In genomic region chr1:42686418-42686817, GRCh38 we compare ENCODE assay signal across 14 cellular contexts. TPM values are rescaled to one million over a fixed set of nuclear protein-coding genes. Genes with fewer than 3 reads are reported as not detected.
DNase-seq lines count a peak whose midpoint lies in the region; ATAC-seq, FAIRE-seq and TF ChIP-seq lines count a peak whose summit lies in the region.
"Had no signal": no experiment of that assay in that cellular context is flagged by ENCODE, and none has a peak within 500 bp of the region (broad histone marks: within the 10 kb centered on the region; RNA-seq: fewer than 3 reads in every experiment).

No MANE protein-coding gene starts in this region.

- H3K4me3 Mint-ChIP-seq in CD4-positive, alpha-beta T cell: peak overlapping the region; percentile 49
- H3K4me3 Mint-ChIP-seq in GM23338: peak overlapping the region; percentile 56
- H3K4me3 Mint-ChIP-seq in activated CD4-positive, alpha-beta memory T cell treated with anti-CD3 and anti-CD28 coated beads for 36 hours: peak overlapping the region; percentile 31

- CTCF ChIA-PET in CD4-positive, alpha-beta T cell (lab: Charles Lee): no interaction called here
- CTCF ChIA-PET in activated CD4-positive, alpha-beta memory T cell treated with anti-CD3 and anti-CD28 coated beads for 36 hours (lab: Charles Lee): no interaction called here

- no peak for FAIRE-seq in keratinocyte (lab: Jason Lieb, UNC)

- no peak overlapping the region for H3K9ac ChIP-seq in keratinocyte (ENCODE audit: control insufficient read depth, extremely low read depth, insufficient read depth, low read length)

- no peaks in the 10 kb centered on the region for H3K9me3 Mint-ChIP-seq in CD4-positive, alpha-beta T cell
- H3K9me3 Mint-ChIP-seq in GM23338: peaks cover 3% of the 10 kb centered on the region; the same call in 2 of the 3 replicates
- no peaks in the 10 kb centered on the region for H3K9me3 Mint-ChIP-seq in activated CD4-positive, alpha-beta memory T cell treated with anti-CD3 and anti-CD28 coated beads for 36 hours

- no peak overlapping the region for H3K27ac ChIP-seq in CD4-positive, alpha-beta T cell (ENCODE audit: low read depth, low read length)
- H3K27ac ChIP-seq in GM23338 (ENCODE audit: low read depth) (no peak overlapping the region), keratinocyte (ENCODE audit: control insufficient read depth, insufficient read depth, low read length) (no peak overlapping the region), adrenal gland (no peak overlapping the region)
- H3K27ac ChIP-seq: gastroesophageal sphincter, prostate gland had no signal

- WGBS in adrenal gland, 4 donors: 85 to 92% (median 89%) methylated on average over 4 of the region's 4 CpGs

- peaks cover 88% of the 10 kb centered on the region for H3K4me1 Mint-ChIP-seq in CD4-positive, alpha-beta T cell (ENCODE audit: low read depth)
- peaks cover 64% of the 10 kb centered on the region for H3K4me1 Mint-ChIP-seq in GM23338
- peaks cover 71% of the 10 kb centered on the region for H3K4me1 Mint-ChIP-seq in activated CD4-positive, alpha-beta memory T cell treated with anti-CD3 and anti-CD28 coated beads for 36 hours (ENCODE audit: low read depth)

- dilution Hi-C loops in keratinocyte (cut with MboI; ENCODE audit: extremely low pct_ligation_motif_present, low sequenced_read_pairs): no loop called here

- POLR2A ChIA-PET in CD4-positive, alpha-beta T cell (lab: Charles Lee): no interaction called here
- POLR2A ChIA-PET in activated CD4-positive, alpha-beta memory T cell treated with anti-CD3 and anti-CD28 coated beads for 36 hours (lab: Charles Lee): interaction anchor here (0.6 to 0.7 kb wide), 2 partner anchors 371 to 951 kb away, joined by 3 read pairs; no protein-coding TSS in a partner anchor

- H3K36me3 Mint-ChIP-seq in CD4-positive, alpha-beta T cell (ENCODE audit: low read depth): peaks cover 61% of the 10 kb centered on the region
- peaks cover 56% of the 10 kb centered on the region for H3K36me3 Mint-ChIP-seq in GM23338 (ENCODE audit: low read depth)
- H3K36me3 Mint-ChIP-seq in activated CD4-positive, alpha-beta memory T cell treated with anti-CD3 and anti-CD28 coated beads for 36 hours: peaks cover 50% of the 10 kb centered on the region

- H3K4me3 ChIP-seq in GM23338 (peak overlapping the region; percentile 84), keratinocyte (ENCODE audit: control insufficient read depth in 2 of 3, extremely low read depth in 1 of 3, insufficient read depth in 2 of 3, low read depth in 1 of 3, low read length in 3 of 3) (peak overlapping the region in 2 of 3 experiments; percentile 24 to 26), adrenal gland (no peak overlapping the region)
- H3K4me3 ChIP-seq: gastroesophageal sphincter, prostate gland had no signal

- no peaks in the 10 kb centered on the region for H3K9me3 ChIP-seq in CD4-positive, alpha-beta T cell (ENCODE audit: control insufficient read depth, low read length)
- H3K9me3 ChIP-seq in keratinocyte (ENCODE audit: control insufficient read depth, low read depth, low read length) (no peaks in the 10 kb centered on the region), adrenal gland (replicated peaks in 1 of 3) (no peaks in the 10 kb centered on the region)
- H3K9me3 ChIP-seq: gastroesophageal sphincter, prostate gland had no signal

- H3K27ac Mint-ChIP-seq in CD4-positive, alpha-beta T cell: peak overlapping the region; percentile 71
- H3K27ac Mint-ChIP-seq in GM23338: no peak overlapping the region
- no peak overlapping the region for H3K27ac Mint-ChIP-seq in activated CD4-positive, alpha-beta memory T cell treated with anti-CD3 and anti-CD28 coated beads for 36 hours

- no peaks in the 10 kb centered on the region for H3K9me2 ChIP-seq in GM23338 (ENCODE audit: insufficient read depth)

- H3F3A ChIP-seq in GM23338 (replicated peaks; ENCODE audit: low read depth): no peaks in the 10 kb centered on the region

- no peak for ATAC-seq in CD4-positive, alpha-beta T cell (ENCODE audit: poor library complexity)
- ATAC-seq in GM23338: no peak
- ATAC-seq in HG02571 (IDR thresholded peaks at IDR 0.05; ENCODE audit: unreplicated experiment): no peak
- no peak for ATAC-seq in GM21390 (IDR thresholded peaks at IDR 0.05; ENCODE audit: unreplicated experiment)
- ATAC-seq: gastroesophageal sphincter, left ventricle myocardium superior had no signal

- H3K9me1 ChIP-seq in keratinocyte (ENCODE audit: control insufficient read depth, extremely low read depth, insufficient read depth, low read length): peaks cover 6% of the 10 kb centered on the region

- peak overlapping the region; percentile 92 for H3K4me2 ChIP-seq in GM23338
- H3K4me2 ChIP-seq in keratinocyte (ENCODE audit: control insufficient read depth, extremely low read depth, insufficient read depth, low read depth, low read length): peak overlapping the region; percentile 99

- intact Hi-C loops in CD4-positive, alpha-beta T cell (cut with DNase I, micrococcal nuclease): loop anchor here in 1 of 2 experiments (10.0 kb wide), 2 partner anchors 652 to 1322 kb away; partner anchors contain the start of gene FOXO6
- intact Hi-C loops in activated CD4-positive, alpha-beta memory T cell treated with anti-CD3 and anti-CD28 coated beads for 36 hours (cut with micrococcal nuclease): no loop called here
- intact Hi-C loops in adrenal gland (cut with DNase I): no loop called here

- H2AFZ ChIP-seq in GM23338 (no peak overlapping the region), keratinocyte (ENCODE audit: control insufficient read depth, low read length) (no peak overlapping the region)

- no peaks in the 10 kb centered on the region for H3K27me3 ChIP-seq in CD4-positive, alpha-beta T cell (ENCODE audit: control insufficient read depth, insufficient read depth, low read length)
- H3K27me3 ChIP-seq in GM23338 (ENCODE audit: insufficient read depth): no peaks in the 10 kb centered on the region
- no peaks in the 10 kb centered on the region for H3K27me3 ChIP-seq in keratinocyte (ENCODE audit: control insufficient read depth, extremely low read depth, insufficient read depth, low read length)
- no peaks in the 10 kb centered on the region for H3K27me3 ChIP-seq in adrenal gland
- H3K27me3 ChIP-seq: gastroesophageal sphincter had no signal

- H3K79me2 ChIP-seq in GM23338 (replicated peaks; ENCODE audit: insufficient read depth) (peaks cover 89% of the 10 kb centered on the region), keratinocyte (ENCODE audit: control insufficient read depth, insufficient read depth, low read length) (peaks cover 93% of the 10 kb centered on the region)

- no peak for DNase-seq in CD4-positive, alpha-beta T cell
- DNase-seq in GM23338 (ENCODE audit: low spot score) (no peak), keratinocyte (ENCODE audit: low read depth, low spot score) (no peak), GM13976 (ENCODE audit: low spot score) (no peak), adrenal gland (no peak)
- no peak for DNase-seq in activated CD4-positive, alpha-beta memory T cell treated with anti-CD3 and anti-CD28 coated beads for 36 hours
- DNase-seq: dermis blood vessel endothelial cell; DMS153; left ventricle myocardium superior; NK-92 treated with Interleukin-12 subunit alpha and Interleukin-12 subunit beta, amount 100 ng/mL, for 24 hours had no signal

- no peak for TF ChIP-seq POLR2A in adrenal gland (IDR thresholded peaks at IDR 0.05)

- H3K27me3 Mint-ChIP-seq in CD4-positive, alpha-beta T cell: no peaks in the 10 kb centered on the region
- peaks cover 12% of the 10 kb centered on the region for H3K27me3 Mint-ChIP-seq in GM23338 (ENCODE audit: insufficient read depth, low read depth, poor library complexity)
- H3K27me3 Mint-ChIP-seq in activated CD4-positive, alpha-beta memory T cell treated with anti-CD3 and anti-CD28 coated beads for 36 hours: no peaks in the 10 kb centered on the region

- peaks cover 52% of the 10 kb centered on the region for H3K4me1 ChIP-seq in GM23338 (ENCODE audit: insufficient read depth)
- peaks cover 69% of the 10 kb centered on the region for H3K4me1 ChIP-seq in keratinocyte (ENCODE audit: control insufficient read depth, extremely low read depth, insufficient read depth, low read length)
- H3K4me1 ChIP-seq in adrenal gland (replicated peaks in 1 of 2): peaks cover 15 to 78% of the 10 kb centered on the region in 2 donors

- in situ Hi-C loops in GM13976 (cut with MboI; ENCODE audit: low sequenced_read_pairs, unreplicated experiment): no loop called here

- H3K36me3 ChIP-seq in GM23338 (ENCODE audit: insufficient read depth) (peaks cover 15% of the 10 kb centered on the region), keratinocyte (ENCODE audit: control insufficient read depth in 2 of 2, extremely low read depth in 1 of 2, insufficient read depth in 2 of 2, low read length in 2 of 2) (peaks cover 2 to 32% of the 10 kb centered on the region in 2 experiments), adrenal gland (replicated peaks in 1 of 2) (no peaks in the 10 kb centered on the region)
- H3K36me3 ChIP-seq: prostate gland had no signal

- H4K20me1 ChIP-seq in GM23338 (replicated peaks; ENCODE audit: insufficient read depth) (peaks cover 79% of the 10 kb centered on the region), keratinocyte (ENCODE audit: control insufficient read depth, extremely low read depth, insufficient read depth, low read length) (peaks cover 63% of the 10 kb centered on the region)

- TF ChIP-seq CTCF in CD4-positive, alpha-beta T cell (IDR thresholded peaks at IDR 0.05): no peak
- TF ChIP-seq CTCF in GM23338 (conservative IDR thresholded peaks at IDR 0.05; ENCODE audit: low read depth in 2 of 2) (no peak), keratinocyte (optimal IDR thresholded peaks at IDR 0.05 in 1 of 3, IDR thresholded peaks at IDR 0.05 in 1 of 3, conservative IDR thresholded peaks at IDR 0.05 in 1 of 3; ENCODE audit: extremely low read depth in 1 of 3, insufficient read depth in 2 of 3, low read length in 3 of 3) (no peak), GM13976 (IDR thresholded peaks at IDR 0.05; ENCODE audit: borderline replicate concordance, control extremely low read depth, extremely low read depth, insufficient read depth, missing control alignments) (no peak), adrenal gland (IDR thresholded peaks at IDR 0.05) (no peak)

RNA-seq across cellular contexts. Expression of gene YBX1, which starts 4.2 kb away (rescaled TPM):
- 100 to 1,000 TPM; 372 to 389 TPM for total RNA-seq in CD4-positive, alpha-beta T cell
- 1,206 and 1,282 TPM in 2 replicates for total RNA-seq in GM23338 (2014; rRNA removed; shearing (Covaris generic))
- polyA plus RNA-seq in GM23338 (2016; fragmentation: Nextera tagmentation; extraction: Ambion mirVana) (1,441 and 1,488 TPM in 2 replicates), keratinocyte (630 to 1,162 TPM (median 1,066 TPM) in 3 replicates), adrenal gland (100 to 1,000 TPM; 285 to 995 (median 300) TPM)
- 1,000 to 10,000 TPM; 1,101 to 1,134 TPM for total RNA-seq in activated CD4-positive, alpha-beta memory T cell treated with anti-CD3 and anti-CD28 coated beads for 36 hours
- 243 TPM for polyA plus RNA-seq in keratinocyte (2011; ENCODE audit: low read depth)
- 1,344 and 1,449 TPM in 2 replicates for polyA plus RNA-seq in keratinocyte (2011; cell fraction: cytosol; rRNA removed)
- polyA plus RNA-seq in keratinocyte (2011; cell fraction: nucleus; rRNA removed): 186 and 230 TPM in 2 replicates
- 463 and 1,137 TPM in 2 replicates for polyA plus RNA-seq in keratinocyte (2012; ENCODE audit: low replicate concordance)
- polyA minus RNA-seq in keratinocyte: 244 to 426 TPM (median 260 TPM) in 3 replicates
- polyA minus RNA-seq in keratinocyte (2011; cell fraction: cytosol; rRNA and poly(A)+ RNA removed): 513 TPM
- polyA minus RNA-seq in keratinocyte (2011; cell fraction: nucleus; rRNA and poly(A)+ RNA removed): 37.6 and 63.8 TPM in 2 replicates
- 100 to 1,000 TPM; 281 to 430 (median 338) TPM for total RNA-seq in adrenal gland

RNA-seq across cellular contexts. Expression of gene PPIH, which starts 28.2 kb away (rescaled TPM):
- 10 to 100 TPM; 29.4 to 32.6 TPM for total RNA-seq in CD4-positive, alpha-beta T cell
- 66.5 and 71.2 TPM in 2 replicates for total RNA-seq in GM23338 (2014; rRNA removed; shearing (Covaris generic))
- polyA plus RNA-seq in GM23338 (2016; fragmentation: Nextera tagmentation; extraction: Ambion mirVana): 122 and 132 TPM in 2 replicates
- total RNA-seq in activated CD4-positive, alpha-beta memory T cell treated with anti-CD3 and anti-CD28 coated beads for 36 hours: 10 to 100 TPM; 91.0 to 94.0 TPM
- 54.0 to 94.1 TPM (median 63.4 TPM) in 3 replicates for polyA plus RNA-seq in keratinocyte
- 6.2 TPM for polyA plus RNA-seq in keratinocyte (2011; ENCODE audit: low read depth)
- 54.0 and 56.0 TPM in 2 replicates for polyA plus RNA-seq in keratinocyte (2011; cell fraction: cytosol; rRNA removed)
- polyA plus RNA-seq in keratinocyte (2011; cell fraction: nucleus; rRNA removed): 33.4 and 47.3 TPM in 2 replicates
- polyA plus RNA-seq in keratinocyte (2012; ENCODE audit: low replicate concordance): 26.0 and 50.4 TPM in 2 replicates
- 4.8 to 38.9 TPM (median 17.7 TPM) in 3 replicates for polyA minus RNA-seq in keratinocyte
- polyA minus RNA-seq in keratinocyte (2011; cell fraction: cytosol; rRNA and poly(A)+ RNA removed): 29.0 TPM
- polyA minus RNA-seq in keratinocyte (2011; cell fraction: nucleus; rRNA and poly(A)+ RNA removed): 5.9 and 14.8 TPM in 2 replicates
- 10 to 100 TPM; 17.5 to 36.1 (median 26.8) TPM for total RNA-seq in adrenal gland
- 10 to 100 TPM; 19.6 to 41.7 (median 39.3) TPM for polyA plus RNA-seq in adrenal gland

RNA-seq across cellular contexts. Expression of gene CLDN19, which starts 53.6 kb away (rescaled TPM):
- not detected for total RNA-seq in CD4-positive, alpha-beta T cell
- total RNA-seq in GM23338 (2014; rRNA removed; shearing (Covaris generic)): 10.8 and 12.8 TPM in 2 replicates
- 2.3 and 2.6 TPM in 2 replicates for polyA plus RNA-seq in GM23338 (2016; fragmentation: Nextera tagmentation; extraction: Ambion mirVana)
- not detected for total RNA-seq in activated CD4-positive, alpha-beta memory T cell treated with anti-CD3 and anti-CD28 coated beads for 36 hours
- polyA plus RNA-seq in keratinocyte: 0.06 TPM in 1 of 3 replicates, not detected in the others
- not detected for polyA plus RNA-seq in keratinocyte (2011; ENCODE audit: low read depth)
- polyA plus RNA-seq in keratinocyte (2011; cell fraction: cytosol; rRNA removed): not detected in 2 replicates
- not detected in 2 replicates for polyA plus RNA-seq in keratinocyte (2011; cell fraction: nucleus; rRNA removed)
- polyA plus RNA-seq in keratinocyte (2012; ENCODE audit: low replicate concordance): not detected in 2 replicates
- 0.07 TPM in 1 of 3 replicates, not detected in the others for polyA minus RNA-seq in keratinocyte
- polyA minus RNA-seq in keratinocyte (2011; cell fraction: cytosol; rRNA and poly(A)+ RNA removed): not detected
- polyA minus RNA-seq in keratinocyte (2011; cell fraction: nucleus; rRNA and poly(A)+ RNA removed): 0.16 TPM in 1 of 2 replicates, not detected in the other
- total RNA-seq in adrenal gland: under 1 TPM in 1 of 8 donors, not detected in 7; 0.91 TPM
- polyA plus RNA-seq in adrenal gland: under 1 TPM in 1 of 3 donors, not detected in 2; 0.20 TPM
- total RNA-seq: dermis blood vessel endothelial cell, left ventricle myocardium superior had no signal

Comparison
In these comparisons a context has a peak if more than half of its experiments do, and no peak if none do; other contexts are left out.
1. H3K4me3 ChIP-seq: peak in GM23338 (single experiment) and keratinocyte (2 of 3); none in adrenal gland (0 of 4).
2. Peak in every context shown above with its lines, with median percentiles within 50 percentile points of each other: H3K4me3 Mint-ChIP-seq.